In genomic region chr17:61536417-61536955, GRCh38 we compare ENCODE assay signal across 20 cellular contexts. TPM values are rescaled to one million over a fixed set of nuclear protein-coding genes. Genes with fewer than 3 reads are reported as not detected.
DNase-seq lines count a peak whose midpoint lies in the region; ATAC-seq and TF ChIP-seq lines count a peak whose summit lies in the region.
"Had no signal": no experiment of that assay in that cellular context is flagged by ENCODE, and none has a peak within 500 bp of the region (broad histone marks: within the 10 kb centered on the region; RNA-seq: fewer than 3 reads in every experiment).

No MANE protein-coding gene starts in this region.

- no peaks in the 10 kb centered on the region for H3K27me3 ChIP-seq in ACC112 (ENCODE audit: insufficient read depth, low read length)
- H3K27me3 ChIP-seq in foreskin keratinocyte, result peaks cover 3% of the 10 kb centered on the region
- H3K27me3 ChIP-seq: right atrium auricular region had no signal

- no peak for TF ChIP-seq CTCF in GM12865 (IDR thresholded peaks at IDR 0.05; ENCODE audit: insufficient read depth, low read depth, low read length, missing control alignments)
- TF ChIP-seq CTCF in foreskin keratinocyte (conservative IDR thresholded peaks at IDR 0.05), result no peak

- H3K4me3 ChIP-seq in ACC112 (ENCODE audit: low read depth, low read length) (peak overlapping the region; percentile 74), GM12865 (ENCODE audit: low read depth, low read length) (no peak overlapping the region; the same call in 1 of the 2 replicates)
- H3K4me3 ChIP-seq: GM23338, heart right ventricle, right atrium auricular region had no signal

- peaks cover 5% of the 10 kb centered on the region for H3K27me3 Mint-ChIP-seq in T-helper 17 cell
- H3K27me3 Mint-ChIP-seq: stimulated activated naive B cell treated with anti-CD40 and anti-IgM and Interleukin-4, amounts not matched to agents 10 μg/mL and 1 μg/mL and 100 μg/mL, for 72 hours had no signal

- no peaks in the 10 kb centered on the region for H3K36me3 ChIP-seq in ACC112 (ENCODE audit: insufficient read depth, low read length)
- H3K36me3 ChIP-seq: heart right ventricle, right atrium auricular region had no signal

- peak overlapping the region; percentile 50 for H3K4me3 Mint-ChIP-seq in T-helper 17 cell
- H3K4me3 Mint-ChIP-seq: brain; GM23338; natural killer cell treated with Interleukin-12 subunit alpha and Interleukin-12 subunit beta and Interleukin-15 and Interleukin-18, amount 100 ng/mL, for 72 hours had no signal

- no peaks in the 10 kb centered on the region for H3K36me3 Mint-ChIP-seq in T-helper 17 cell (ENCODE audit: low read depth)
- H3K36me3 Mint-ChIP-seq: stimulated activated naive B cell treated with anti-CD40 and anti-IgM and Interleukin-4, amounts not matched to agents 10 μg/mL and 1 μg/mL and 100 μg/mL, for 72 hours had no signal

- no peak overlapping the region for H3K27ac Mint-ChIP-seq in T-helper 17 cell
- H3K27ac Mint-ChIP-seq: brain; GM23338; natural killer cell treated with Interleukin-12 subunit alpha and Interleukin-12 subunit beta and Interleukin-15 and Interleukin-18, amount 100 ng/mL, for 72 hours; stimulated activated naive B cell treated with anti-CD40 and anti-IgM and Interleukin-4, amounts not matched to agents 10 μg/mL and 1 μg/mL and 100 μg/mL, for 72 hours had no signal

- peaks cover 5% of the 10 kb centered on the region for H3K4me1 Mint-ChIP-seq in T-helper 17 cell
- H3K4me1 Mint-ChIP-seq: brain had no signal

- H3K27ac ChIP-seq in ACC112 (ENCODE audit: low read depth, low read length) (no peak overlapping the region), foreskin keratinocyte (no peak overlapping the region)
- H3K27ac ChIP-seq: C4-2B, heart right ventricle, right atrium auricular region had no signal

- peaks cover 3% of the 10 kb centered on the region for H3K9me3 ChIP-seq in T-helper 17 cell (ENCODE audit: control insufficient read depth, low read length, poor library complexity, severe bottlenecking)

- ATAC-seq in T-helper 17 cell, result no peak
- ATAC-seq in esophagus mucosa, result no peak
- no peak for ATAC-seq in HG02981 (IDR thresholded peaks at IDR 0.05; ENCODE audit: unreplicated experiment)
- no peak for ATAC-seq in foreskin keratinocyte
- ATAC-seq: GM23338; heart right ventricle; natural killer cell treated with Interleukin-12 subunit alpha and Interleukin-12 subunit beta and Interleukin-15 and Interleukin-18, amount 100 ng/mL, for 72 hours; stimulated activated naive B cell treated with anti-CD40 and anti-IgM and Interleukin-4, amounts not matched to agents 10 μg/mL and 1 μg/mL and 100 μg/mL, for 72 hours had no signal

- H2AFZ ChIP-seq in ACC112 (ENCODE audit: low read length, unreplicated experiment), result peak overlapping the region; percentile 94
- H2AFZ ChIP-seq: GM23338 had no signal

- peak; percentile 2 for DNase-seq in GM12865 (ENCODE audit: low read depth)
- DNase-seq in T-helper 17 cell, result no peak
- DNase-seq in iris pigment epithelial cell (ENCODE audit: low read depth), result peak; percentile 26
- no peak for DNase-seq in foreskin keratinocyte
- no peak for DNase-seq in AML-193 (lab: John Stamatoyannopoulos, UW)
- DNase-seq: GDM1; heart right ventricle; NCI-H2081; stimulated activated CD4-positive, alpha-beta T cell treated with anti-CD3 and anti-CD28 coated beads, Interleukin-4, amount 100 ng/mL, for 4 hours; stimulated activated naive B cell treated with anti-CD40 and anti-IgM and Interleukin-4, amounts not matched to agents 10 μg/mL and 1 μg/mL and 100 μg/mL, for 72 hours had no signal

- H3K79me2 ChIP-seq in ACC112 (ENCODE audit: control insufficient read depth, insufficient read depth, low read length, unreplicated experiment), result no peaks in the 10 kb centered on the region

- H3K4me1 ChIP-seq in ACC112 (ENCODE audit: control insufficient read depth, insufficient read depth, low read length, unreplicated experiment), result no peaks in the 10 kb centered on the region
- H3K4me1 ChIP-seq in foreskin keratinocyte, result no peaks in the 10 kb centered on the region
- H3K4me1 ChIP-seq: heart right ventricle, right atrium auricular region had no signal

RNA-seq across cellular contexts. Expression of gene NACA2, which starts 54.5 kb away (rescaled TPM):
- total RNA-seq in T-helper 17 cell (not detected), esophagus mucosa (not detected), foreskin keratinocyte (0.17 TPM in 1 of 2 replicates, not detected in the other)
- polyA plus RNA-seq in foreskin keratinocyte, result not detected in 2 replicates
- total RNA-seq: GM23338; heart right ventricle; LHCN-M2; natural killer cell treated with Interleukin-12 subunit alpha and Interleukin-12 subunit beta and Interleukin-15 and Interleukin-18, amount 100 ng/mL, for 72 hours; right atrium auricular region; urinary bladder had no signal
- polyA plus RNA-seq: urinary bladder had no signal

Comparison
In these comparisons a context has a peak if more than half of its experiments do, and no peak if none do; other contexts are left out.
1. DNase-seq: peak in GM12865 (single experiment) and iris pigment epithelial cell (single experiment); none in T-helper 17 cell (0 of 3), foreskin keratinocyte (0 of 2) and AML-193 (0 of 2).